9 cellular contexts compared by ENCODE assay signal in the genomic region with DNA sequence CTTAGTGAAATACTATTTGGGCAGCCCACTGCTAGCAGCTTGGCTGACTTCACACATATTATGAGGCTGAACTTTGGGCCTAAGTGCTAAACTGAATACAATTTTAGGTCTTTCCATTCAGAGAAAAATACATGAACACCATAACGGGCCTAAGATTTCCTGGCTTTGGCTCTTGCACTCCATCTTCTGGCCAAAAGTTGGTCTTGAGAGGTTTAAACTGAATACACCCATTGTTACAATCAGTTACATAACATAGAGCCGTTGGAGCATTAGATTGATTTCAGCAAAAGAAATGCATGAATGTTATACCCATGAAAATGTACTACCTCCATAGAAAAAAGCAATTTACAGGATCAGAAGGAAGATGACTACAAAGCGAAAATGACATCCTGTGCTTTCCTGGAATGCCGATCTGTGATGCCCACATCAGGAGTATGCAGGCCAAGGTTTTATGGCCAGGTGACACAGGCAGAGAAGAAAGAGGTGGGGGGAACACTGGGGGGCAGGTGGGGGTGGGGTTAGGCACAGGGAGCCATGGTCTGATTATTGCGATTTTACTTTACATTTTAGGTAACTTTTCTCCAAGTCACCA. TPM values are rescaled to one million over a fixed set of nuclear protein-coding genes. Genes with fewer than 3 reads are reported as not detected.
DNase-seq lines count a peak whose midpoint lies in the region; ATAC-seq and TF ChIP-seq lines count a peak whose summit lies in the region.
"Had no signal": no experiment of that assay in that cellular context is flagged by ENCODE, and none has a peak within 500 bp of the region (broad histone marks: within the 10 kb centered on the region; RNA-seq: fewer than 3 reads in every experiment).

No MANE protein-coding gene starts in this region.

- no peaks in the 10 kb centered on the region for H3K9me3 ChIP-seq in uterus

- H3K4me1 ChIP-seq in uterus, result no peaks in the 10 kb centered on the region

- H3K27ac ChIP-seq in RWPE1, result no peak overlapping the region
- H3K27ac ChIP-seq in caudate nucleus (ENCODE audit: low read depth, low read length), result peak overlapping the region; percentile 63
- H3K27ac ChIP-seq in uterus, result no peak overlapping the region

- CTCF ChIA-PET in RWPE1 (lab: Yijun Ruan, JAX), result interaction anchor here (1.0 to 1.6 kb wide), 2 partner anchors 10 to 488 kb away, joined by 3 to 6 read pairs; no protein-coding TSS in a partner anchor

- DNase-seq in DMS79 treated with DMSO at 0.1 percent for 48 hours (lab: John Stamatoyannopoulos, UW) (peak; percentile 24), DMS79 (lab: John Stamatoyannopoulos, UW) (no peak), LHCN-M2 (ENCODE audit: low read depth) (peak; percentile 73), RWPE1 (ENCODE audit: low spot score) (peak; percentile 50), caudate nucleus (lab: John Stamatoyannopoulos, UW) (peak in 41 of 61 donors; percentile 1 to 83 (median 29)), left colon (no peak), uterus (no peak), KG1 (lab: John Stamatoyannopoulos, UW) (no peak)

- peak; percentile 71 for ATAC-seq in left colon

- no peak overlapping the region for H3K4me3 ChIP-seq in uterus

- TF ChIP-seq POLR2A in uterus (IDR thresholded peaks at IDR 0.05), result no peak

- peak; percentile 75 for TF ChIP-seq CTCF in RWPE1 (conservative IDR thresholded peaks at IDR 0.05; ENCODE audit: low read depth)
- TF ChIP-seq CTCF in uterus (IDR thresholded peaks at IDR 0.05), result peak in 3 of 4 experiments; percentile 17 to 38 (median 28)

- intact Hi-C loops in left colon (cut with DNase I, micrococcal nuclease), result loop anchor here (5.0 to 10.0 kb wide), 2 partner anchors 486 to 488 kb away; no protein-coding TSS in a partner anchor
- intact Hi-C loops in uterus (cut with DNase I; ENCODE audit: low total_unique reads), result no loop called here

- no peaks in the 10 kb centered on the region for H3K36me3 ChIP-seq in uterus

- no peaks in the 10 kb centered on the region for H3K27me3 ChIP-seq in uterus

- POLR2A ChIA-PET in RWPE1 (lab: Yijun Ruan, JAX; ENCODE audit: low non-redundant PET), result no interaction called here

RNA-seq across cellular contexts. Expression of a gene that starts 11.1 kb away (rescaled TPM):
- total RNA-seq in LHCN-M2 (2014; rRNA removed) (65.7 and 71.7 TPM in 2 replicates), left colon (under 1 TPM; 0.12 to 0.31 TPM), uterus (1 to 10 TPM in 1 of 4 donors, under 1 TPM in 2, not detected in 1; 0.24 to 6.0 (median 0.29) TPM)
- polyA plus RNA-seq in LHCN-M2 (2012), result 19.5 TPM
- total RNA-seq: B cell had no signal

Comparison
In these comparisons a context has a peak if more than half of its experiments do, and no peak if none do; other contexts are left out.
1. DNase-seq: peak in DMS79 treated with DMSO at 0.1 percent for 48 hours (single experiment), LHCN-M2 (single experiment), RWPE1 (single experiment) and caudate nucleus (41 of 61); none in DMS79 (single experiment), left colon (0 of 2), uterus (0 of 2) and KG1 (single experiment).